Comparison of ENCODE assay signal across 17 cellular contexts in the genomic region with DNA sequence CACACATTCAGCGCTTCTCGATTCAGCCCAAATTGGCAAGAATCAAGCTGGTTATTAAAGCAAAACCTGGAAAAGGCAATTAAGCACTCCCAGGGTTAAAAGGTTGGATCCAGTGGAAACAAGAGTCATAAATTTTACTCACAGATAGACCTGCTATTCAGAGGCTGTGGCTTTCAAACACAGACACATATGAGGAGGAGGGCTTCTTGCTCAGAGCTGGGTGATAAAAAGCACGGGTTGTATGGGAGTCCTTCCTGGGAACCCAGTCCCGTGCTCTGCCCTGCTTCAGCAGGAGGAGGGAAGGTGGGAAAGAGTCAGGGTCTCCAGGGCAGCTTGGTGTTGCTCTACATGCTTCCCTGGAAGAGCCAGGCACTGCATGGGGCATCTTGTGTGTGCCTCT.
DNase-seq lines count a peak whose midpoint lies in the region; ATAC-seq, FAIRE-seq and TF ChIP-seq lines count a peak whose summit lies in the region.
"Had no signal": no experiment of that assay in that cellular context is flagged by ENCODE, and none has a peak within 500 bp of the region (broad histone marks: within the 10 kb centered on the region; RNA-seq: fewer than 3 reads in every experiment).

No MANE protein-coding gene starts in this region.

- H3K4me3 ChIP-seq in A673 (ENCODE audit: low read depth, low read length, poor library complexity, severe bottlenecking) (no peak overlapping the region), hepatocyte (no peak overlapping the region), small intestine (ENCODE audit: low read depth in 1 of 2, low read length in 2 of 2) (no peak overlapping the region)

- H3K36me3 ChIP-seq in A673 (ENCODE audit: insufficient read depth, low read length, poor library complexity, severe bottlenecking) (no peaks in the 10 kb centered on the region), hepatocyte (replicated peaks; ENCODE audit: insufficient read depth, low read depth) (no peaks in the 10 kb centered on the region), small intestine (ENCODE audit: control insufficient read depth in 2 of 2, insufficient read depth in 2 of 2, low read length in 2 of 2) (no peaks in the 10 kb centered on the region)

- peak; percentile 21 for DNase-seq in A673 (ENCODE audit: low spot score)
- peak; percentile 82 for DNase-seq in NCI-H69 (lab: John Stamatoyannopoulos, UW)
- DNase-seq in hepatocyte (ENCODE audit: low spot score) = peak; percentile 19
- DNase-seq in small intestine = peak; percentile 36
- DNase-seq in GM19239 (ENCODE audit: insufficient read length, low spot score) = no peak
- DNase-seq: AML-193; Caco-2; CD4-positive, alpha-beta T cell; GOT3; H7 had no signal

- no peak overlapping the region for H3K4me2 ChIP-seq in hepatocyte

- no peak overlapping the region for H3K27ac ChIP-seq in A673 (ENCODE audit: low read depth, low read length, poor library complexity, severe bottlenecking)
- H3K27ac ChIP-seq in hepatocyte = peak overlapping the region; percentile 16
- H3K27ac ChIP-seq in small intestine (ENCODE audit: low read depth in 1 of 2, low read length in 1 of 2) = no peak overlapping the region
- H3K27ac ChIP-seq: C4-2B had no signal

- peaks cover 4% of the 10 kb centered on the region for H3K4me1 ChIP-seq in A673 (ENCODE audit: insufficient read depth, low read length, poor library complexity, severe bottlenecking)
- H3K4me1 ChIP-seq in hepatocyte (ENCODE audit: insufficient read depth) = peaks cover 24% of the 10 kb centered on the region
- no peaks in the 10 kb centered on the region for H3K4me1 ChIP-seq in small intestine (ENCODE audit: control insufficient read depth in 2 of 2, insufficient read depth in 1 of 2, low read depth in 1 of 2, low read length in 1 of 2)
- H3K4me1 ChIP-seq: Caco-2 had no signal

- ATAC-seq in HG03175 (IDR thresholded peaks at IDR 0.05; ENCODE audit: unreplicated experiment) = no peak
- ATAC-seq: HepG2 had no signal

- CTCF ChIA-PET in A673 (lab: Charles Lee) = interaction anchor here (0.9 kb wide), 1 partner anchor 125 kb away, joined by 7 read pairs; no protein-coding TSS in a partner anchor

- POLR2A ChIA-PET in A673 (lab: Charles Lee; ENCODE audit: low non-redundant PET) = no interaction called here

- H3K79me2 ChIP-seq in hepatocyte = no peaks in the 10 kb centered on the region

- TF ChIP-seq CTCF in A673 (conservative IDR thresholded peaks at IDR 0.05; ENCODE audit: low read depth, low read length) (no peak), hepatocyte (IDR thresholded peaks at IDR 0.05; ENCODE audit: poor library complexity) (no peak)

- H2AFZ ChIP-seq in hepatocyte = no peak overlapping the region

- no peaks in the 10 kb centered on the region for H4K20me1 ChIP-seq in hepatocyte (ENCODE audit: insufficient read depth, poor library complexity, severe bottlenecking)

- no peaks in the 10 kb centered on the region for H3K9me2 ChIP-seq in hepatocyte (replicated peaks; ENCODE audit: insufficient read depth)

- H3K27me3 ChIP-seq in A673 (replicated peaks; ENCODE audit: insufficient read depth, low read depth, low read length, poor library complexity) (no peaks in the 10 kb centered on the region), hepatocyte (no peaks in the 10 kb centered on the region), small intestine (ENCODE audit: control insufficient read depth in 2 of 2, insufficient read depth in 2 of 2, low read length in 2 of 2) (no peaks in the 10 kb centered on the region)

- FAIRE-seq in small intestine (lab: Jason Lieb, UNC) (no peak), GM19239 (lab: Jason Lieb, UNC) (no peak)
- FAIRE-seq: A204.1, D721Med, G401.6, GM12891, HepG2 had no signal

- WGBS in hepatocyte (ENCODE audit: low lambda C conversion rate, missing lambda C conversion rate) = 35% methylated on average over 4 of the region's 4 CpGs
- 11 to 36% (median 28%) methylated on average over 4 of the region's 4 CpGs for WGBS in small intestine, 3 donors

- no TSS peak for BruUV-seq in A673 (replicated peaks; lab: Mats Ljungman, UMichigan)

- intact Hi-C loops in A673 (cut with micrococcal nuclease; ENCODE audit: unreplicated experiment) = loop anchor here (10.0 kb wide), 1 partner anchor 524 kb away; no protein-coding TSS in a partner anchor

- H3K9me3 ChIP-seq in A673 (ENCODE audit: low read depth, low read length, poor library complexity, severe bottlenecking) = no peaks in the 10 kb centered on the region
- no peaks in the 10 kb centered on the region for H3K9me3 ChIP-seq in hepatocyte (ENCODE audit: low read depth)
- H3K9me3 ChIP-seq in small intestine (ENCODE audit: control insufficient read depth, low read depth) = no peaks in the 10 kb centered on the region
- H3K9me3 ChIP-seq: Caco-2 had no signal
